9 cellular contexts compared by ENCODE assay signal in the genomic region with DNA sequence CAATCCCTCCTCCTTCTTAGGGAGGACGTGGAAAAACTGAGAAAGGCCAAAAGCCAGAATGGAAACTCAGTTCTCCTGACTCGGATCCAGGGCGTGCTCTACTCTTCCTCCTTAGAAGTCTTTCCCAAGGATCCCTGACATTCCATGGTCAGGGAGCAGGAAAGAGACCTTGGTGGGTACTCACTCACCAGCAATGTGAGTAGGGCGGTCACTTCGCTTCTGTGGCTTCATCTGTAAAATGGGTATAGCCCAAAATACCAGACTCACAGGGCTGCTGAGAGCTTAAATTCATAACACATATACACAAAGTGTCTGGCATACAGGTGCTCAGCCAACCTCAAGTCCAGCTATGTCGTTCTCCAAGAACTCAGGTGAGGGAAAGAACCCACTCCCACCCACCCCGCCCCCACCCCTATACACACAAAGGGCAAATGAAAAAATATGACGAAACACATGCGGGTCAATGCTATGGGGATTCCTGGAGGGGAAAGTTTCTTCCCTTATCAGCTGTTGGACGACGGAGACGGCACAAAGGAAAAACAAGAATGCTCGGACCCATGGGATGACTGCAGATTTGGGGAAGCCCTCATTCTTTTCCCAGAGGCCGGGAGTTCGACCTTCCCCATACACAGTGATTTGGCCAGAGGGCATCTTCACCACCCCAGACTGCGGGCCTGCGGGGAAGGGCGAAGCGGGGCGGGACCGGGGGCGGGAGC. TPM values are rescaled to one million over a fixed set of nuclear protein-coding genes. Genes with fewer than 3 reads are reported as not detected.
A peak's percentile ranks its signal among the peaks of the same experiment; 100 is the strongest.
DNase-seq lines count a peak whose midpoint lies in the region; ATAC-seq and TF ChIP-seq lines count a peak whose summit lies in the region.
"Had no signal": no experiment of that assay in that cellular context is flagged by ENCODE, and none has a peak within 500 bp of the region (broad histone marks: within the 10 kb centered on the region; RNA-seq: fewer than 3 reads in every experiment).

No MANE protein-coding gene starts in this region.

- peak overlapping the region; percentile 80 for H3K4me3 ChIP-seq in DOHH2 (ENCODE audit: low read length)
- peak overlapping the region; percentile 76; the same call in 1 of the 2 replicates for H3K4me3 ChIP-seq in PC-3 (ENCODE audit: low read length)
- H3K4me3 ChIP-seq in esophagus muscularis mucosa, result peak overlapping the region; percentile 74 to 86 (median 80)
- no peak overlapping the region for H3K4me3 ChIP-seq in trophoblast cell (ENCODE audit: low read depth, low read length)

- H2BK12ac ChIP-seq in trophoblast cell (ENCODE audit: low read length), result no peak overlapping the region

- WGBS in esophagus muscularis mucosa, result 38% methylated on average over 15 of the region's 22 CpGs
- no CpG with 5 or more reads among the region's 22 CpGs for WGBS in trophoblast cell (ENCODE audit: extremely low coverage, insufficient coverage, insufficient read length)

- no peak overlapping the region for H2BK5ac ChIP-seq in trophoblast cell (ENCODE audit: low read depth, low read length, poor library complexity)

- no peaks in the 10 kb centered on the region for H3K9me2 ChIP-seq in DOHH2 (replicated peaks; ENCODE audit: control insufficient read depth, low read length)
- H3K9me2 ChIP-seq in PC-3 (replicated peaks; ENCODE audit: low read length), result no peaks in the 10 kb centered on the region

- BruUV-seq in PC-3 (replicated peaks; lab: Mats Ljungman, UMichigan), result no TSS peak

- CTCF ChIA-PET in PC-3 (lab: Charles Lee), result interaction anchor here (1.0 kb wide), 1 partner anchor 148 kb away, joined by 5 read pairs; no protein-coding TSS in a partner anchor

- no peak overlapping the region for H3K23ac ChIP-seq in trophoblast cell (ENCODE audit: low read length)

- no peak overlapping the region for H3K14ac ChIP-seq in trophoblast cell (ENCODE audit: low read length)

- no peak overlapping the region for H4K8ac ChIP-seq in trophoblast cell (ENCODE audit: low read depth, low read length)

- no peak for TF ChIP-seq EP300 in esophagus muscularis mucosa (IDR thresholded peaks at IDR 0.05)

- intact Hi-C loops in PC-3 (cut with micrococcal nuclease), result no loop called here
- intact Hi-C loops in esophagus muscularis mucosa (cut with DNase I), result no loop called here

- H4K20me1 ChIP-seq in DOHH2 (ENCODE audit: control insufficient read depth, insufficient read depth, low read depth, low read length) (no peaks in the 10 kb centered on the region), PC-3 (ENCODE audit: low read length) (no peaks in the 10 kb centered on the region)

- no peak overlapping the region for H4K12ac ChIP-seq in trophoblast cell (ENCODE audit: low read depth, low read length)

- H3K4me1 ChIP-seq in DOHH2 (ENCODE audit: control insufficient read depth, low read length), result peaks cover 10% of the 10 kb centered on the region
- no peaks in the 10 kb centered on the region; the same call in 1 of the 2 replicates for H3K4me1 ChIP-seq in PC-3 (ENCODE audit: insufficient read depth, low read length)
- H3K4me1 ChIP-seq in esophagus muscularis mucosa, result peaks cover 25 to 34% (median 29%) of the 10 kb centered on the region in 4 donors
- H3K4me1 ChIP-seq in trophoblast cell (ENCODE audit: control insufficient read depth in 1 of 2, insufficient read depth in 2 of 2, low read length in 2 of 2), result peaks cover 3 to 5% of the 10 kb centered on the region in 2 experiments

- H3K27ac ChIP-seq in DOHH2 (ENCODE audit: low read depth, low read length), result no peak overlapping the region
- H3K27ac ChIP-seq in PC-3 (ENCODE audit: low read length), result no peak overlapping the region
- H3K27ac ChIP-seq in esophagus muscularis mucosa (replicated peaks in 1 of 4), result peak overlapping the region in 2 of 4 donors; percentile 41 to 53
- H3K27ac ChIP-seq in trophoblast cell (ENCODE audit: low read depth, low read length), result no peak overlapping the region

- H2BK120ac ChIP-seq in trophoblast cell (ENCODE audit: insufficient read depth, low read length, poor library complexity), result peak overlapping the region; percentile 14

- no peaks in the 10 kb centered on the region for H3K9me3 ChIP-seq in DOHH2 (ENCODE audit: control insufficient read depth, insufficient read depth, low read length)
- no peaks in the 10 kb centered on the region for H3K9me3 ChIP-seq in PC-3 (ENCODE audit: low read length)
- H3K9me3 ChIP-seq in esophagus muscularis mucosa, result no peaks in the 10 kb centered on the region
- no peaks in the 10 kb centered on the region for H3K9me3 ChIP-seq in trophoblast cell (ENCODE audit: insufficient read depth, low read depth, low read length)

- POLR2A ChIA-PET in PC-3 (lab: Charles Lee; ENCODE audit: unreplicated experiment), result interaction anchor here (0.6 kb wide), 1 partner anchor 32 kb away, joined by 3 read pairs; no protein-coding TSS in a partner anchor

- no peak for TF ChIP-seq CTCF in DOHH2 (IDR thresholded peaks at IDR 0.05; ENCODE audit: low read depth, low read length, poor library complexity, severe bottlenecking)
- TF ChIP-seq CTCF in PC-3 (conservative IDR thresholded peaks at IDR 0.05; ENCODE audit: low read depth, low read length), result no peak
- TF ChIP-seq CTCF in esophagus muscularis mucosa (IDR thresholded peaks at IDR 0.05), result no peak

- H3K27me3 ChIP-seq in DOHH2 (ENCODE audit: control insufficient read depth, low read length), result peaks cover 4% of the 10 kb centered on the region; the same call in 1 of the 2 replicates
- no peaks in the 10 kb centered on the region for H3K27me3 ChIP-seq in PC-3 (ENCODE audit: low read length)
- H3K27me3 ChIP-seq in esophagus muscularis mucosa, result no peaks in the 10 kb centered on the region
- H3K27me3 ChIP-seq in trophoblast cell (ENCODE audit: insufficient read depth, low read length), result peaks cover 3% of the 10 kb centered on the region

- H3K36me3 ChIP-seq in DOHH2 (ENCODE audit: control insufficient read depth, low read length), result no peaks in the 10 kb centered on the region
- H3K36me3 ChIP-seq in PC-3 (ENCODE audit: low read depth, low read length), result no peaks in the 10 kb centered on the region
- H3K36me3 ChIP-seq in esophagus muscularis mucosa, result peaks cover 0 to 28% (median 15%) of the 10 kb centered on the region in 4 donors
- H3K36me3 ChIP-seq in trophoblast cell (ENCODE audit: control insufficient read depth in 1 of 2, insufficient read depth in 2 of 2, low read length in 2 of 2), result no peaks in the 10 kb centered on the region

- peak overlapping the region; percentile 87 for H3K4me2 ChIP-seq in DOHH2 (ENCODE audit: low read length)
- peak overlapping the region; percentile 73 for H3K4me2 ChIP-seq in PC-3 (ENCODE audit: low read length)
- peak overlapping the region; percentile 89 for H3K4me2 ChIP-seq in trophoblast cell (ENCODE audit: low read length)

- H3K79me2 ChIP-seq in DOHH2 (ENCODE audit: control insufficient read depth, low read length), result no peaks in the 10 kb centered on the region
- H3K79me2 ChIP-seq in PC-3 (ENCODE audit: low read length), result no peaks in the 10 kb centered on the region
- no peaks in the 10 kb centered on the region for H3K79me2 ChIP-seq in trophoblast cell (ENCODE audit: control insufficient read depth, insufficient read depth, low read length, poor library complexity)

- no peak for ATAC-seq in PC-3
- no peak for ATAC-seq in HG02571 (IDR thresholded peaks at IDR 0.05; ENCODE audit: unreplicated experiment)
- no peak for ATAC-seq in HG02610 (IDR thresholded peaks at IDR 0.05; ENCODE audit: unreplicated experiment)

- H3K9ac ChIP-seq in PC-3 (ENCODE audit: low read length), result no peak overlapping the region
- H3K9ac ChIP-seq in trophoblast cell (ENCODE audit: low read length), result no peak overlapping the region

- H4K91ac ChIP-seq in trophoblast cell (ENCODE audit: low read depth, low read length), result no peak overlapping the region

- H3F3A ChIP-seq in DOHH2 (ENCODE audit: control insufficient read depth, insufficient read depth) (no peaks in the 10 kb centered on the region), PC-3 (ENCODE audit: low read length, unreplicated experiment) (no peaks in the 10 kb centered on the region)

- no peak for TF ChIP-seq POLR2A in esophagus muscularis mucosa (IDR thresholded peaks at IDR 0.05; ENCODE audit: low read depth)

- H3K18ac ChIP-seq in trophoblast cell (ENCODE audit: low read length), result no peak overlapping the region

- H3K4ac ChIP-seq in trophoblast cell (ENCODE audit: low read depth, low read length), result no peak overlapping the region

- no peak overlapping the region for H2AK5ac ChIP-seq in trophoblast cell (ENCODE audit: low read length)

- peaks cover 2% of the 10 kb centered on the region for H3K79me1 ChIP-seq in trophoblast cell (ENCODE audit: low read length)

- H2AFZ ChIP-seq in PC-3 (ENCODE audit: low read length), result 0 out of 2 replicates have a peak overlapping the region, but pooled peaks have one; percentile 61
- H2AFZ ChIP-seq in trophoblast cell (ENCODE audit: insufficient read depth, low read length, poor library complexity), result peak overlapping the region; percentile 20

- DNase-seq in PC-3 (no peak), esophagus muscularis mucosa (ENCODE audit: extremely low spot score) (no peak), trophoblast cell (peak; percentile 96 to 99), germinal center (ENCODE audit: low spot score) (no peak), NCI-H187 treated with DMSO at 0.1 percent for 48 hours (lab: John Stamatoyannopoulos, UW) (no peak)

RNA-seq across cellular contexts. Expression of gene KCTD17, which starts 0.5 kb away (rescaled TPM):
- total RNA-seq in PC-3 (2014; rRNA removed), result 22.1 and 25.9 TPM in 2 replicates
- 10 to 100 TPM; 17.9 to 35.8 (median 28.7) TPM for total RNA-seq in esophagus muscularis mucosa
- 6.8 and 7.2 TPM in 2 replicates for polyA plus RNA-seq in trophoblast cell (2013)

RNA-seq across cellular contexts. Expression of gene MPST, which starts 31.5 kb away (rescaled TPM):
- total RNA-seq in PC-3 (2014; rRNA removed) (87.5 and 97.0 TPM in 2 replicates), esophagus muscularis mucosa (100 to 1,000 TPM; 124 to 205 (median 169) TPM)
- polyA plus RNA-seq in trophoblast cell (2013), result 58.3 and 60.4 TPM in 2 replicates

RNA-seq across cellular contexts. Expression of gene TST, which starts 31.8 kb away (rescaled TPM):
- total RNA-seq in PC-3 (2014; rRNA removed) (31.7 and 35.9 TPM in 2 replicates), esophagus muscularis mucosa (10 to 100 TPM; 27.0 to 44.8 (median 38.6) TPM)
- polyA plus RNA-seq in trophoblast cell (2013), result 18.5 and 19.5 TPM in 2 replicates

RNA-seq across cellular contexts. Expression of gene TMPRSS6, which starts 58.4 kb away (rescaled TPM):
- total RNA-seq in PC-3 (2014; rRNA removed) (0.04 TPM in 1 of 2 replicates, not detected in the other), esophagus muscularis mucosa (not detected)
- 0.18 and 0.32 TPM in 2 replicates for polyA plus RNA-seq in trophoblast cell (2013)
- total RNA-seq: renal cortical epithelial cell had no signal

Comparison
In these comparisons a context has a peak if more than half of its experiments do, and no peak if none do; other contexts are left out.
1. DNase-seq: peak in trophoblast cell (2 of 2); none in PC-3 (single experiment), esophagus muscularis mucosa (single experiment), germinal center (single experiment) and NCI-H187 treated with DMSO at 0.1 percent for 48 hours (single experiment).
2. Peak in every context shown above with its lines, with median percentiles within 50 percentile points of each other: H3K4me2 ChIP-seq.